In genomic region chr11:74550991-74551753, GRCh38 we compare ENCODE assay signal across 19 cellular contexts.
"Had no signal": no experiment of that assay in that cellular context is flagged by ENCODE, and none has a peak within 500 bp of the region (broad histone marks: within the 10 kb centered on the region; RNA-seq: fewer than 3 reads in every experiment).

No MANE protein-coding gene starts in this region.

- H3K4me3 ChIP-seq: heart left ventricle, neural progenitor cell, skin epidermis, tibial artery had no signal

- H3K9ac ChIP-seq: neural progenitor cell had no signal

- H3K4me1 Mint-ChIP-seq: activated CD4-positive, alpha-beta T cell treated with anti-CD3 and anti-CD28 coated beads, Interleukin-2, amount 10 ng/mL, durations not matched to agents 7 days and 5 days; activated naive CD4-positive, alpha-beta T cell treated with anti-CD3 and anti-CD28 coated beads, Interleukin-2, amount 50 U/mL, for 24 hours; brain; mesothelial cell of epicardium; naive thymus-derived CD8-positive, alpha-beta T cell; neural progenitor cell; stimulated activated effector memory CD8-positive, alpha-beta T cell treated with anti-CD3 and anti-CD28 coated beads, Interleukin-12 subunit alpha, Interleukin-12 subunit beta, amount 100 ng/mL, for 72 hours; stimulated activated naive CD8-positive, alpha-beta T cell treated with anti-CD3 and anti-CD28 coated beads, Interleukin-15, amount 100 ng/mL, for 72 hours had no signal

- H3K36me3 Mint-ChIP-seq: brain; mesothelial cell of epicardium; neural progenitor cell; stimulated activated effector memory CD8-positive, alpha-beta T cell treated with anti-CD3 and anti-CD28 coated beads, Interleukin-12 subunit alpha, Interleukin-12 subunit beta, amount 100 ng/mL, for 72 hours had no signal

- H3K4me2 ChIP-seq: neural progenitor cell had no signal

- H3K4me1 ChIP-seq: neural progenitor cell, tibial artery had no signal

- H2AFZ ChIP-seq: neural progenitor cell had no signal

- H3K9me3 Mint-ChIP-seq: activated CD4-positive, alpha-beta T cell treated with anti-CD3 and anti-CD28 coated beads, Interleukin-2, amount 10 ng/mL, durations not matched to agents 7 days and 5 days; activated naive CD4-positive, alpha-beta T cell treated with anti-CD3 and anti-CD28 coated beads, Interleukin-2, amount 50 U/mL, for 24 hours; brain; mesothelial cell of epicardium; neural progenitor cell; stimulated activated effector memory CD8-positive, alpha-beta T cell treated with anti-CD3 and anti-CD28 coated beads, Interleukin-12 subunit alpha, Interleukin-12 subunit beta, amount 100 ng/mL, for 72 hours; stimulated activated naive CD8-positive, alpha-beta T cell treated with anti-CD3 and anti-CD28 coated beads, Interleukin-15, amount 100 ng/mL, for 72 hours; T-helper 2 cell treated with Interferon-gamma antibody and Interleukin-4, amounts not matched to agents 5 μg/mL and 100 μg/mL, for 36 hours had no signal

- H3K4me3 Mint-ChIP-seq: activated CD4-positive, alpha-beta T cell treated with anti-CD3 and anti-CD28 coated beads, Interleukin-2, amount 10 ng/mL, durations not matched to agents 7 days and 5 days; activated naive CD4-positive, alpha-beta T cell treated with anti-CD3 and anti-CD28 coated beads, Interleukin-2, amount 50 U/mL, for 24 hours; brain; mesothelial cell of epicardium; naive thymus-derived CD8-positive, alpha-beta T cell; neural progenitor cell; stimulated activated effector memory CD8-positive, alpha-beta T cell treated with anti-CD3 and anti-CD28 coated beads, Interleukin-12 subunit alpha, Interleukin-12 subunit beta, amount 100 ng/mL, for 72 hours; stimulated activated naive CD8-positive, alpha-beta T cell treated with anti-CD3 and anti-CD28 coated beads, Interleukin-15, amount 100 ng/mL, for 72 hours; T-helper 2 cell treated with Interferon-gamma antibody and Interleukin-4, amounts not matched to agents 5 μg/mL and 100 μg/mL, for 36 hours had no signal

- H3K27me3 ChIP-seq: heart left ventricle, neural progenitor cell, tibial artery had no signal

- ATAC-seq: naive thymus-derived CD8-positive, alpha-beta T cell; right cardiac atrium; stimulated activated effector memory CD8-positive, alpha-beta T cell treated with anti-CD3 and anti-CD28 coated beads, Interleukin-12 subunit alpha, Interleukin-12 subunit beta, amount 100 ng/mL, for 72 hours; stimulated activated naive CD8-positive, alpha-beta T cell treated with anti-CD3 and anti-CD28 coated beads, Interleukin-15, amount 100 ng/mL, for 72 hours had no signal

- H3K9me3 ChIP-seq: heart left ventricle, tibial artery had no signal

- H3K27ac ChIP-seq: heart left ventricle, neural progenitor cell, skin epidermis, tibial artery, VCaP had no signal

- H3K36me3 ChIP-seq: heart left ventricle, neural progenitor cell, tibial artery had no signal

- H3K27ac Mint-ChIP-seq: activated CD4-positive, alpha-beta T cell treated with anti-CD3 and anti-CD28 coated beads, Interleukin-2, amount 10 ng/mL, durations not matched to agents 7 days and 5 days; activated naive CD4-positive, alpha-beta T cell treated with anti-CD3 and anti-CD28 coated beads, Interleukin-2, amount 50 U/mL, for 24 hours; brain; mesothelial cell of epicardium; neural progenitor cell; stimulated activated effector memory CD8-positive, alpha-beta T cell treated with anti-CD3 and anti-CD28 coated beads, Interleukin-12 subunit alpha, Interleukin-12 subunit beta, amount 100 ng/mL, for 72 hours; stimulated activated naive CD8-positive, alpha-beta T cell treated with anti-CD3 and anti-CD28 coated beads, Interleukin-15, amount 100 ng/mL, for 72 hours; T-helper 2 cell treated with Interferon-gamma antibody and Interleukin-4, amounts not matched to agents 5 μg/mL and 100 μg/mL, for 36 hours had no signal

- DNase-seq: activated CD4-positive, alpha-beta T cell treated with anti-CD3 and anti-CD28 coated beads, Interleukin-2, amount 10 ng/mL, durations not matched to agents 7 days and 5 days; activated CD4-positive, CD25-positive, alpha-beta regulatory T cell treated with anti-CD3 and anti-CD28 coated beads, Interleukin-2, amount 50 U/mL, for 72 hours; activated gamma-delta T cell treated with Interleukin-2 at 50 U/mL for 16 hours; activated T-cell treated with anti-CD3 and anti-CD28 coated beads, Interleukin-2, amount 50 U/mL, for 1 hour; anterior cingulate cortex; heart left ventricle; naive thymus-derived CD8-positive, alpha-beta T cell; right cardiac atrium; stimulated activated CD4-positive, alpha-beta T cell treated with anti-CD3 and anti-CD28 coated beads, Interleukin-2, amount 100 ng/mL, for 24 hours; stimulated activated naive CD8-positive, alpha-beta T cell treated with anti-CD3 and anti-CD28 coated beads, Interleukin-15, amount 100 ng/mL, for 72 hours; tibial artery had no signal
